Comparison of ENCODE assay signal across 34 cellular contexts in the genomic region with DNA sequence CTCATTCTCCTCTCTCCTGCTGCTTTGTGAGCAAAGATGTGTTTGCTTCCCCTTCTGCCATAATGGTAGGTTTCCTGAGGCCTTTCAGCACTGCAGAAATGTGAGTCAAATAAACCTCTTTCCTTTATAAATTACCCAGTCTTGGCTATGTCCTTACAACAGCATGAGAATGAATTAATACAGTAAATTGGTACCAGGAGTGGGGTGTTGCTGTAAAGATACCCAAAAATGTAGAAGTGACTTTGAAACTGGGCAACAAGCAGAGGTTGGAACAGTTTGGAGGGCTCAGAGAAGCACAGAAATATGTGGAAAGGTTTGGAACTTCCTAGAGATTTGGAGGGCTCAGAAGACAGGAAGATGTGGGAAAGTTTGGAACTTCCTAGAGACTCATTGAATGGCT.
"Had no signal": no experiment of that assay in that cellular context is flagged by ENCODE, and none has a peak within 500 bp of the region (broad histone marks: within the 10 kb centered on the region; RNA-seq: fewer than 3 reads in every experiment).

No MANE protein-coding gene starts in this region.

- H3K36me3 ChIP-seq: MG63 had no signal

- H3K27me3 ChIP-seq: MG63 had no signal

- DNase-seq: Karpas-422, Kasumi-1, MG63, MM.1S, MV-4-11, NCI-H1048, NCI-H1092, NCI-H1092 treated with DMSO at 0.1 percent for 48 hours, NCI-H1105, NCI-H1105 treated with DMSO at 0.1 percent for 48 hours, NCI-H1417, NCI-H1417 treated with DMSO at 0.1 percent for 48 hours, NCI-H1436, NCI-H1436 treated with DMSO at 0.1 percent for 48 hours, NCI-H146, NCI-H1694, NCI-H1694 treated with DMSO at 0.1 percent for 48 hours, NCI-H187, NCI-H187 treated with DMSO at 0.1 percent for 48 hours, NCI-H1930, NCI-H2029, NCI-H2029 treated with DMSO at 0.1 percent for 48 hours, NCI-H2081, NCI-H2081 treated with DMSO at 0.1 percent for 48 hours, NCI-H2107, NCI-H2171, NCI-H2171 treated with DMSO at 0.1 percent for 48 hours, NCI-H2227 treated with DMSO at 0.1 percent for 48 hours, NCI-H226, NCI-H345, NCI-H446, NCI-H446 treated with DMSO at 0.1 percent for 48 hours, NCI-H510A, NCI-H510A treated with DMSO at 0.1 percent for 48 hours had no signal

- H3K4me3 ChIP-seq: MG63 had no signal
